ENCODE assay signal across 8 cellular contexts in genomic region chr6:26538572-26538902, GRCh38. TPM values are rescaled to one million over a fixed set of nuclear protein-coding genes. Genes with fewer than 3 reads are reported as not detected.
DNase-seq lines count a peak whose midpoint lies in the region; ATAC-seq and TF ChIP-seq lines count a peak whose summit lies in the region.

No MANE protein-coding gene starts in this region.

- H3K27ac Mint-ChIP-seq in Caco-2 (ENCODE audit: unreplicated experiment), result peak overlapping the region; percentile 97

- in situ Hi-C loops in astrocyte of the spinal cord (cut with HindIII; ENCODE audit: low sequenced_read_pairs), result no loop called here

- BruUV-seq in Caco-2 (replicated peaks; lab: Mats Ljungman, UMichigan), result no TSS peak

- H3K27me3 ChIP-seq in Caco-2 (replicated peaks; ENCODE audit: control insufficient read depth, insufficient read depth, low read length) (no peaks in the 10 kb centered on the region), right lobe of liver (no peaks in the 10 kb centered on the region), tibial nerve (no peaks in the 10 kb centered on the region)

- intact Hi-C loops in Caco-2 (cut with micrococcal nuclease; ENCODE audit: unreplicated experiment) (loop anchor here (10.0 kb wide), 1 partner anchor 214 kb away; no protein-coding TSS in a partner anchor), right lobe of liver (cut with DNase I) (no loop called here)

- H3K4me3 Mint-ChIP-seq in Caco-2 (ENCODE audit: unreplicated experiment), result peak overlapping the region; percentile 89

- ATAC-seq in right lobe of liver, result peak in 3 of 4 donors; percentile 2 to 5 (median 3)
- no peak for ATAC-seq in HG03045 (IDR thresholded peaks at IDR 0.05; ENCODE audit: unreplicated experiment)

- no peak for TF ChIP-seq POLR2A in right lobe of liver (IDR thresholded peaks at IDR 0.05)
- no peak for TF ChIP-seq POLR2A in tibial nerve (IDR thresholded peaks at IDR 0.05)

- TF ChIP-seq EP300 in tibial nerve (IDR thresholded peaks at IDR 0.05), result no peak

- peaks cover 4% of the 10 kb centered on the region; the same call in 1 of the 2 replicates for H3K4me1 ChIP-seq in Caco-2
- peaks cover 0 to 11% (median 2%) of the 10 kb centered on the region in 4 donors for H3K4me1 ChIP-seq in right lobe of liver
- H3K4me1 ChIP-seq in tibial nerve, result peaks cover 0 to 49% (median 14%) of the 10 kb centered on the region in 4 donors

- under 1% methylated on average over 11 of the region's 15 CpGs for WGBS in right lobe of liver (ENCODE audit: insufficient coverage, low coverage, low lambda C conversion rate, missing lambda C conversion rate)
- 0 to 1% methylated on average over 15 of the region's 15 CpGs for WGBS in tibial nerve, 2 donors

- peak overlapping the region; percentile 82 for H3K27ac ChIP-seq in KOPT-K1 (ENCODE audit: low read depth, low read length, poor library complexity, severe bottlenecking)
- H3K27ac ChIP-seq in right lobe of liver, result peak overlapping the region; percentile 65 to 82 (median 81)
- peak overlapping the region; percentile 90 to 97 (median 96) for H3K27ac ChIP-seq in tibial nerve

- DNase-seq in Caco-2 (no peak), astrocyte of the spinal cord (ENCODE audit: low read depth, low spot score) (no peak), right lobe of liver (no peak), tibial nerve (ENCODE audit: low spot score in 2 of 2) (no peak), cerebellum (ENCODE audit: low spot score) (no peak), T1000 (lab: John Stamatoyannopoulos, UW) (no peak)

- peaks cover 2% of the 10 kb centered on the region for H3K27me3 Mint-ChIP-seq in Caco-2 (ENCODE audit: insufficient read depth, unreplicated experiment)

- TF ChIP-seq CTCF in Caco-2 (IDR thresholded peaks at IDR 0.05; ENCODE audit: insufficient read depth in 1 of 2, low read depth in 1 of 2, low read length in 1 of 2, severe bottlenecking in 1 of 2, unreplicated experiment in 1 of 2), result no peak
- TF ChIP-seq CTCF in astrocyte of the spinal cord (IDR thresholded peaks at IDR 0.05; ENCODE audit: low read depth, low read length), result no peak
- no peak for TF ChIP-seq CTCF in right lobe of liver (IDR thresholded peaks at IDR 0.05)
- no peak for TF ChIP-seq CTCF in tibial nerve (IDR thresholded peaks at IDR 0.05)

- peaks cover 15% of the 10 kb centered on the region for H3K4me1 Mint-ChIP-seq in Caco-2 (ENCODE audit: low read depth, unreplicated experiment)

- POLR2A ChIA-PET in Caco-2 (lab: Charles Lee), result interaction anchor here (0.6 to 1.1 kb wide), 2 partner anchors 15 to 435 kb away, joined by 3 to 9 read pairs; no protein-coding TSS in a partner anchor

- CTCF ChIA-PET in Caco-2 (lab: Charles Lee), result interaction anchor here (1.4 kb wide), 1 partner anchor 197 kb away, joined by 5 read pairs; no protein-coding TSS in a partner anchor

- H3K4me3 ChIP-seq in Caco-2 (ENCODE audit: low read depth, low read length), result peak overlapping the region; percentile 65
- peak overlapping the region; percentile 94 for H3K4me3 ChIP-seq in astrocyte of the spinal cord (ENCODE audit: low read depth, low read length)
- peak overlapping the region; percentile 71 to 81 (median 75) for H3K4me3 ChIP-seq in right lobe of liver
- H3K4me3 ChIP-seq in tibial nerve, result peak overlapping the region; percentile 74 to 86 (median 76)

- no peaks in the 10 kb centered on the region for H3K9me3 ChIP-seq in Caco-2
- H3K9me3 ChIP-seq in KOPT-K1 (ENCODE audit: insufficient read depth, low read length, poor library complexity, severe bottlenecking), result no peaks in the 10 kb centered on the region
- no peaks in the 10 kb centered on the region for H3K9me3 ChIP-seq in right lobe of liver
- no peaks in the 10 kb centered on the region for H3K9me3 ChIP-seq in tibial nerve

- peaks cover 22% of the 10 kb centered on the region for H3K36me3 Mint-ChIP-seq in Caco-2 (ENCODE audit: insufficient read depth, unreplicated experiment)

- H3K9me3 Mint-ChIP-seq in Caco-2 (ENCODE audit: unreplicated experiment), result no peaks in the 10 kb centered on the region

- H3K36me3 ChIP-seq in Caco-2 (ENCODE audit: control insufficient read depth, insufficient read depth, low read length) (no peaks in the 10 kb centered on the region), KOPT-K1 (ENCODE audit: insufficient read depth, low read length) (peaks cover 30% of the 10 kb centered on the region), right lobe of liver (no peaks in the 10 kb centered on the region), tibial nerve (peaks cover 0 to 7% (median 0%) of the 10 kb centered on the region in 3 donors)

RNA-seq across cellular contexts. Expression of gene HMGN4, which starts 0.4 kb away (rescaled TPM):
- total RNA-seq in Caco-2 (2022) (29.6 and 30.8 TPM in 2 replicates), right lobe of liver (10 to 100 TPM in 3 of 6 experiments, 1 to 10 TPM in 3; 5.8 to 13.2 (median 9.1) TPM), tibial nerve (10 to 100 TPM; 46.5 to 67.8 (median 56.2) TPM), cerebellum (35.7 TPM)

RNA-seq across cellular contexts. Expression of gene BTN1A1, which starts 38.4 kb away (rescaled TPM):
- total RNA-seq in Caco-2 (2022) (7.3 and 8.3 TPM in 2 replicates), right lobe of liver (not detected), tibial nerve (not detected), cerebellum (not detected)

RNA-seq across cellular contexts. Expression of gene ABT1, which starts 58.2 kb away (rescaled TPM):
- 15.1 and 17.0 TPM in 2 replicates for total RNA-seq in Caco-2 (2022)
- total RNA-seq in right lobe of liver, result 1 to 10 TPM; 5.0 to 9.2 (median 7.0) TPM
- 10 to 100 TPM in 3 of 4 donors, 1 to 10 TPM in 1; 8.3 to 13.2 (median 10.6) TPM for total RNA-seq in tibial nerve
- 7.6 TPM for total RNA-seq in cerebellum
